14 cellular contexts compared by ENCODE assay signal in the genomic region with DNA sequence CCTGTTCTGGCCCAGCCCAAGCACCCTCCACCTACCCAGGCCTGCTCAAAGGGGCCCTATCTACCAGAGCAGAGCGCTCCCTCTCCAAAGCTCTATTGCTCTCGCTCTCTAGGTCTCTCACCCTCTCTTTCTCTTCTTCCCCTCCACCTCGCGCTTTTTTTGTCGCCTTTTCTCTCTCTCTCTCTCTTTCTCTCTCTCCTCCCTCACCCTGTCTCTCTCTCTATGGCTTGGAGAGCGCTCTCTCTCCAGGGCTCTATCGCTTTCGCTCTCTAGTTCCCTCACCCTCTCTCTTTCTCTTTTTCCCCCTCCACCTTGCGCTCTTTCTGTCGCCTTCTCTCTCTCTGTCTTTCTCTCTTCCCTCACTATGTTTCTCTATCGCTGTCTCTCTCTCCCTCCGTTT.
"Had no signal": no experiment of that assay in that cellular context is flagged by ENCODE, and none has a peak within 500 bp of the region (broad histone marks: within the 10 kb centered on the region; RNA-seq: fewer than 3 reads in every experiment).

No MANE protein-coding gene starts in this region.

- H3K4me3 Mint-ChIP-seq: activated T-helper 17 cell treated with anti-CD3 and anti-CD28 coated beads, Interleukin-2, amount 50 U/mL, for 72 hours had no signal

- H3K9me3 ChIP-seq: breast epithelium, esophagus squamous epithelium had no signal

- DNase-seq: activated CD4-positive, alpha-beta T cell treated with anti-CD3 and anti-CD28 coated beads for 4 hours; anterior cingulate cortex; esophagus squamous epithelium; foreskin fibroblast; left cardiac atrium; stimulated activated CD4-positive, alpha-beta T cell treated with anti-CD3 and anti-CD28 coated beads, Interleukin-4, amount 100 ng/mL, for 1 hour; T1000; trophoblast cell had no signal

- H3K4me3 ChIP-seq: lung had no signal

- H3K9me3 Mint-ChIP-seq: activated T-helper 17 cell treated with anti-CD3 and anti-CD28 coated beads, Interleukin-2, amount 50 U/mL, for 72 hours had no signal

- H3K27ac Mint-ChIP-seq: activated naive CD4-positive, alpha-beta T cell treated with anti-CD3 and anti-CD28 coated beads, Interleukin-2, amount 50 U/mL, for 72 hours; activated T-helper 17 cell treated with anti-CD3 and anti-CD28 coated beads, Interleukin-2, amount 50 U/mL, for 72 hours; nephron had no signal

- H3K27ac ChIP-seq: breast epithelium, esophagus squamous epithelium, VCaP had no signal

- H3K36me3 ChIP-seq: breast epithelium, esophagus squamous epithelium had no signal

- ATAC-seq: activated naive CD4-positive, alpha-beta T cell treated with anti-CD3 and anti-CD28 coated beads, Interleukin-2, amount 50 U/mL, for 72 hours; activated T-helper 17 cell treated with anti-CD3 and anti-CD28 coated beads, Interleukin-2, amount 50 U/mL, for 72 hours; left cardiac atrium had no signal

- H3K4me1 ChIP-seq: breast epithelium had no signal
